In genomic region chr2:190809139-190809764, GRCh38 we compare ENCODE assay signal across 16 cellular contexts.
DNase-seq lines count a peak whose midpoint lies in the region; ATAC-seq and TF ChIP-seq lines count a peak whose summit lies in the region.
"Had no signal": no experiment of that assay in that cellular context is flagged by ENCODE, and none has a peak within 500 bp of the region (broad histone marks: within the 10 kb centered on the region; RNA-seq: fewer than 3 reads in every experiment).

No MANE protein-coding gene starts in this region.

- H3K27ac ChIP-seq in Peyer's patch (peak overlapping the region in 3 of 4 donors; percentile 12 to 87 (median 74)), left lung (peak overlapping the region; percentile 55 to 58), smooth muscle cell (ENCODE audit: low read depth) (peak overlapping the region; percentile 47), trophoblast cell (ENCODE audit: low read depth, low read length) (no peak overlapping the region)
- H3K27ac ChIP-seq: skin epidermis had no signal

- no peak overlapping the region for H2BK5ac ChIP-seq in trophoblast cell (ENCODE audit: low read depth, low read length, poor library complexity)

- H4K91ac ChIP-seq in trophoblast cell (ENCODE audit: low read depth, low read length), result no peak overlapping the region

- H3K79me2 ChIP-seq in smooth muscle cell (ENCODE audit: low read depth) (no peaks in the 10 kb centered on the region), trophoblast cell (ENCODE audit: control insufficient read depth, insufficient read depth, low read length, poor library complexity) (no peaks in the 10 kb centered on the region)

- intact Hi-C loops in activated CD4-positive, alpha-beta T cell treated with anti-CD3 and anti-CD28 coated beads for 36 hours (cut with DNase I, micrococcal nuclease), result loop anchor here in 1 of 2 experiments (10.0 kb wide), 1 partner anchor 294 kb away; no protein-coding TSS in a partner anchor
- intact Hi-C loops in left lung (cut with DNase I), result no loop called here

- peaks cover 0 to 37% (median 2%) of the 10 kb centered on the region in 4 donors for H3K4me1 ChIP-seq in Peyer's patch
- peaks cover 0 to 5% of the 10 kb centered on the region in 2 donors for H3K4me1 ChIP-seq in left lung
- H3K4me1 ChIP-seq in smooth muscle cell (ENCODE audit: low read depth), result peaks cover 5% of the 10 kb centered on the region
- H3K4me1 ChIP-seq in trophoblast cell (ENCODE audit: control insufficient read depth in 1 of 2, insufficient read depth in 2 of 2, low read length in 2 of 2), result peaks cover 3 to 6% of the 10 kb centered on the region in 2 experiments

- no peak overlapping the region for H3K23ac ChIP-seq in trophoblast cell (ENCODE audit: low read length)

- no peaks in the 10 kb centered on the region for H3K27me3 ChIP-seq in Peyer's patch
- H3K27me3 ChIP-seq in left lung, result no peaks in the 10 kb centered on the region
- no peaks in the 10 kb centered on the region for H3K27me3 ChIP-seq in smooth muscle cell (ENCODE audit: low read depth)
- no peaks in the 10 kb centered on the region for H3K27me3 ChIP-seq in trophoblast cell (ENCODE audit: insufficient read depth, low read length)

- H3K9me3 Mint-ChIP-seq in activated CD4-positive, alpha-beta T cell treated with anti-CD3 and anti-CD28 coated beads for 36 hours (ENCODE audit: low read depth), result no peaks in the 10 kb centered on the region
- H3K9me3 Mint-ChIP-seq: activated naive CD8-positive, alpha-beta T cell treated with anti-CD3 and anti-CD28 coated beads for 36 hours; CD4-positive, alpha-beta T cell; H9 had no signal

- no peaks in the 10 kb centered on the region for H3F3A ChIP-seq in smooth muscle cell (ENCODE audit: low read depth)

- H3K27ac Mint-ChIP-seq in activated CD4-positive, alpha-beta T cell treated with anti-CD3 and anti-CD28 coated beads for 36 hours, result peak overlapping the region; percentile 10
- H3K27ac Mint-ChIP-seq: activated naive CD8-positive, alpha-beta T cell treated with anti-CD3 and anti-CD28 coated beads for 36 hours; CD4-positive, alpha-beta T cell; H9 had no signal

- ATAC-seq in activated CD4-positive, alpha-beta T cell treated with anti-CD3 and anti-CD28 coated beads for 36 hours, result no peak
- peak; percentile 65 for ATAC-seq in left lung
- ATAC-seq in HG02678 (IDR thresholded peaks at IDR 0.05; ENCODE audit: unreplicated experiment), result no peak

- H4K20me1 ChIP-seq in smooth muscle cell (ENCODE audit: low read depth), result no peaks in the 10 kb centered on the region

- H3K36me3 Mint-ChIP-seq in activated CD4-positive, alpha-beta T cell treated with anti-CD3 and anti-CD28 coated beads for 36 hours (ENCODE audit: low read depth), result no peaks in the 10 kb centered on the region

- CTCF ChIA-PET in activated CD4-positive, alpha-beta T cell treated with anti-CD3 and anti-CD28 coated beads for 36 hours (lab: Charles Lee), result interaction anchor here (0.6 to 1.9 kb wide), 8 partner anchors 14 to 426 kb away, joined by 3 to 5 read pairs (median 3); no protein-coding TSS in a partner anchor

- POLR2A ChIA-PET in activated CD4-positive, alpha-beta T cell treated with anti-CD3 and anti-CD28 coated beads for 36 hours (lab: Charles Lee), result no interaction called here

- H3K27me3 Mint-ChIP-seq in activated CD4-positive, alpha-beta T cell treated with anti-CD3 and anti-CD28 coated beads for 36 hours, result no peaks in the 10 kb centered on the region
- H3K27me3 Mint-ChIP-seq: activated naive CD8-positive, alpha-beta T cell treated with anti-CD3 and anti-CD28 coated beads for 36 hours; CD4-positive, alpha-beta T cell had no signal

- H3K36me3 ChIP-seq in Peyer's patch, result no peaks in the 10 kb centered on the region
- no peaks in the 10 kb centered on the region for H3K36me3 ChIP-seq in left lung
- H3K36me3 ChIP-seq in smooth muscle cell (ENCODE audit: low read depth), result no peaks in the 10 kb centered on the region
- no peaks in the 10 kb centered on the region for H3K36me3 ChIP-seq in trophoblast cell (ENCODE audit: control insufficient read depth in 1 of 2, insufficient read depth in 2 of 2, low read length in 2 of 2)

- H3K14ac ChIP-seq in trophoblast cell (ENCODE audit: low read length), result no peak overlapping the region

- H2AFZ ChIP-seq in smooth muscle cell (ENCODE audit: low read depth) (no peak overlapping the region), trophoblast cell (ENCODE audit: insufficient read depth, low read length, poor library complexity) (no peak overlapping the region)

- peak overlapping the region; percentile 77 for H3K4me2 ChIP-seq in smooth muscle cell
- no peak overlapping the region for H3K4me2 ChIP-seq in trophoblast cell (ENCODE audit: low read length)

- H3K9ac ChIP-seq in smooth muscle cell (ENCODE audit: low read depth) (no peak overlapping the region), trophoblast cell (ENCODE audit: low read length) (no peak overlapping the region)

- H2BK12ac ChIP-seq in trophoblast cell (ENCODE audit: low read length), result no peak overlapping the region

- no peak overlapping the region for H4K8ac ChIP-seq in trophoblast cell (ENCODE audit: low read depth, low read length)

- H3K4ac ChIP-seq in trophoblast cell (ENCODE audit: low read depth, low read length), result no peak overlapping the region

- H3K18ac ChIP-seq in trophoblast cell (ENCODE audit: low read length), result no peak overlapping the region

- H2BK120ac ChIP-seq in trophoblast cell (ENCODE audit: insufficient read depth, low read length, poor library complexity), result no peak overlapping the region

- no peaks in the 10 kb centered on the region for H3K79me1 ChIP-seq in trophoblast cell (ENCODE audit: low read length)

- TF ChIP-seq CTCF in Peyer's patch (IDR thresholded peaks at IDR 0.05) (no peak), left lung (IDR thresholded peaks at IDR 0.05) (no peak), smooth muscle cell (IDR thresholded peaks at IDR 0.05; ENCODE audit: borderline replicate concordance, insufficient read depth, poor library complexity, severe bottlenecking) (no peak)

- H3K4me3 ChIP-seq in Peyer's patch (no peak overlapping the region), left lung (no peak overlapping the region), smooth muscle cell (no peak overlapping the region), trophoblast cell (ENCODE audit: low read depth, low read length) (no peak overlapping the region)
- H3K4me3 ChIP-seq: skin epidermis had no signal

- no peak for DNase-seq in activated CD4-positive, alpha-beta T cell treated with anti-CD3 and anti-CD28 coated beads for 36 hours
- DNase-seq in activated CD4-positive, alpha-beta T cell treated with anti-CD3 and anti-CD28 coated beads, Interleukin-2, amount 50 U/mL, for 48 hours, result no peak
- DNase-seq in Peyer's patch, result peak in 1 of 3 donors; percentile 66
- DNase-seq in left lung, result no peak
- DNase-seq in smooth muscle cell (lab: John Stamatoyannopoulos, UW; ENCODE audit: unreplicated experiment), result no peak
- no peak for DNase-seq in medulla oblongata (ENCODE audit: extremely low spot score)
- no peak for DNase-seq in trophoblast cell
- DNase-seq: activated CD4-positive, alpha-beta T cell treated with anti-CD3 and anti-CD28 coated beads for 48 hours; activated naive CD8-positive, alpha-beta T cell treated with anti-CD3 and anti-CD28 coated beads for 36 hours; CD4-positive, alpha-beta T cell; effector CD8-positive, alpha-beta T cell; H9; NCI-H2171 treated with DMSO at 0.1 percent for 48 hours; stimulated activated naive CD4-positive, alpha-beta T cell had no signal

- 54% methylated on average over 5 of the region's 5 CpGs for WGBS in smooth muscle cell (ENCODE audit: low lambda C conversion rate)
- no CpG with 5 or more reads among the region's 5 CpGs for WGBS in trophoblast cell (ENCODE audit: extremely low coverage, insufficient coverage, insufficient read length)

- no peak overlapping the region for H4K12ac ChIP-seq in trophoblast cell (ENCODE audit: low read depth, low read length)

- peak in 1 of 2 donors; percentile 16 for TF ChIP-seq POLR2A in Peyer's patch (IDR thresholded peaks at IDR 0.05)

- H3K9me3 ChIP-seq in Peyer's patch (no peaks in the 10 kb centered on the region), left lung (no peaks in the 10 kb centered on the region), smooth muscle cell (replicated peaks; ENCODE audit: low read depth) (no peaks in the 10 kb centered on the region), trophoblast cell (ENCODE audit: insufficient read depth, low read depth, low read length) (no peaks in the 10 kb centered on the region)

- H3K4me1 Mint-ChIP-seq in activated CD4-positive, alpha-beta T cell treated with anti-CD3 and anti-CD28 coated beads for 36 hours, result peaks cover 20% of the 10 kb centered on the region
- H3K4me1 Mint-ChIP-seq: H9 had no signal

- no peak overlapping the region for H3K4me3 Mint-ChIP-seq in activated CD4-positive, alpha-beta T cell treated with anti-CD3 and anti-CD28 coated beads for 36 hours
- H3K4me3 Mint-ChIP-seq: activated naive CD8-positive, alpha-beta T cell treated with anti-CD3 and anti-CD28 coated beads for 36 hours; CD4-positive, alpha-beta T cell; H9 had no signal

- H2AK5ac ChIP-seq in trophoblast cell (ENCODE audit: low read length), result no peak overlapping the region
